Comparison of ENCODE assay signal across 8 cellular contexts in genomic region chr3:129245641-129246306, GRCh38. TPM values are rescaled to one million over a fixed set of nuclear protein-coding genes. Genes with fewer than 3 reads are reported as not detected.
DNase-seq lines count a peak whose midpoint lies in the region; ATAC-seq and TF ChIP-seq lines count a peak whose summit lies in the region.
"Not testable (repeated sequence)": the region's sequence is repeated elsewhere in the genome, so short reads cannot be mapped to it uniquely, and the experiment has no call there.

No MANE protein-coding gene starts in this region.

- H3K4me2 ChIP-seq in DOHH2 (ENCODE audit: low read length), result peak overlapping the region; percentile 24; the same call in 1 of the 2 replicates
- not testable (repeated sequence) for H3K4me2 ChIP-seq in neural cell (ENCODE audit: low read length)

- H3K4me1 Mint-ChIP-seq in stimulated activated naive B cell treated with anti-CD40 and anti-IgM and Interleukin-4, amounts not matched to agents 10 μg/mL and 1 μg/mL and 100 μg/mL, for 72 hours, result peaks cover 18 to 36% of the 10 kb centered on the region in 2 donors

- H3K27ac Mint-ChIP-seq in stimulated activated naive B cell treated with anti-CD40 and anti-IgM and Interleukin-4, amounts not matched to agents 10 μg/mL and 1 μg/mL and 100 μg/mL, for 72 hours, result not testable (repeated sequence)

- TF ChIP-seq RAD21 in neural cell (conservative IDR thresholded peaks at IDR 0.05), result peak; percentile 88

- not testable (repeated sequence) for H3K27me3 ChIP-seq in DOHH2 (ENCODE audit: control insufficient read depth, low read length); HAP-1 (ENCODE audit: low read depth); neural cell (ENCODE audit: insufficient read depth, low read depth, low read length)

- not testable (repeated sequence) for H3F3A ChIP-seq in DOHH2 (ENCODE audit: control insufficient read depth, insufficient read depth); neural cell (ENCODE audit: insufficient read depth, low read length, poor library complexity, severe bottlenecking)

- H3K4me1 ChIP-seq in DOHH2 (ENCODE audit: control insufficient read depth, low read length), result peaks cover 28% of the 10 kb centered on the region
- not testable (repeated sequence) for H3K4me1 ChIP-seq in HAP-1

- H3K4me3 ChIP-seq in DOHH2 (ENCODE audit: low read length); HAP-1; neural cell (ENCODE audit: low read length): not testable (repeated sequence)
- peak overlapping the region; percentile 22 for H3K4me3 ChIP-seq in fibroblast of the aortic adventitia (ENCODE audit: low read depth, low read length)

- H3K9ac ChIP-seq in neural cell (ENCODE audit: low read length), result not testable (repeated sequence)

- H3K27me3 Mint-ChIP-seq in stimulated activated naive B cell treated with anti-CD40 and anti-IgM and Interleukin-4, amounts not matched to agents 10 μg/mL and 1 μg/mL and 100 μg/mL, for 72 hours, result not testable (repeated sequence)

- H4K20me1 ChIP-seq in DOHH2 (ENCODE audit: control insufficient read depth, insufficient read depth, low read depth, low read length); neural cell (ENCODE audit: insufficient read depth): not testable (repeated sequence)

- not testable (repeated sequence) for H3K36me3 ChIP-seq in DOHH2 (ENCODE audit: control insufficient read depth, low read length); HAP-1 (replicated peaks); neural cell (ENCODE audit: insufficient read depth, low read length)

- ATAC-seq in stimulated activated naive B cell treated with anti-CD40 and anti-IgM and Interleukin-4, amounts not matched to agents 10 μg/mL and 1 μg/mL and 100 μg/mL, for 72 hours (replicated peaks), result peak; percentile 78

- not testable (repeated sequence) for H3K36me3 Mint-ChIP-seq in stimulated activated naive B cell treated with anti-CD40 and anti-IgM and Interleukin-4, amounts not matched to agents 10 μg/mL and 1 μg/mL and 100 μg/mL, for 72 hours

- H3K9me3 ChIP-seq in DOHH2 (ENCODE audit: control insufficient read depth, insufficient read depth, low read length); HAP-1; neural cell (ENCODE audit: low read length): not testable (repeated sequence)

- not testable (repeated sequence) for TF ChIP-seq EP300 in neural cell (conservative IDR thresholded peaks at IDR 0.05; ENCODE audit: poor library complexity, severe bottlenecking)

- H3K4me3 Mint-ChIP-seq in stimulated activated naive B cell treated with anti-CD40 and anti-IgM and Interleukin-4, amounts not matched to agents 10 μg/mL and 1 μg/mL and 100 μg/mL, for 72 hours, result peak overlapping the region in 1 of 2 donors; percentile 30

- not testable (repeated sequence) for H3K9me3 Mint-ChIP-seq in stimulated activated naive B cell treated with anti-CD40 and anti-IgM and Interleukin-4, amounts not matched to agents 10 μg/mL and 1 μg/mL and 100 μg/mL, for 72 hours

- H3K9me2 ChIP-seq in DOHH2 (replicated peaks; ENCODE audit: control insufficient read depth, low read length); neural cell (ENCODE audit: insufficient read depth, low read length): not testable (repeated sequence)

- not testable (repeated sequence) for H3K27ac ChIP-seq in DOHH2 (ENCODE audit: low read depth, low read length); neural cell (ENCODE audit: low read length)

- peak; percentile 90 for TF ChIP-seq CTCF in DOHH2 (IDR thresholded peaks at IDR 0.05; ENCODE audit: low read depth, low read length, poor library complexity, severe bottlenecking)
- TF ChIP-seq CTCF in fibroblast of the aortic adventitia (IDR thresholded peaks at IDR 0.05; ENCODE audit: insufficient read depth, low read length), result peak; percentile 96
- peak; percentile 96 for TF ChIP-seq CTCF in neural cell (IDR thresholded peaks at IDR 0.05; ENCODE audit: poor library complexity, severe bottlenecking)

- peaks cover 27% of the 10 kb centered on the region for H3K79me2 ChIP-seq in DOHH2 (ENCODE audit: control insufficient read depth, low read length)
- peaks cover 22% of the 10 kb centered on the region for H3K79me2 ChIP-seq in neural cell (replicated peaks; ENCODE audit: insufficient read depth, low read length)

- in situ Hi-C loops in HAP-1 (cut with MboI; ENCODE audit: low sequenced_read_pairs), result loop anchor here (5.0 kb wide), 1 partner anchor 273 kb away; no protein-coding TSS in a partner anchor

- DNase-seq in HAP-1 (ENCODE audit: low spot score in 2 of 2), result peak; percentile 89 to 91
- peak; percentile 85 for DNase-seq in NCI-H128 (lab: John Stamatoyannopoulos, UW; ENCODE audit: unreplicated experiment)
- DNase-seq in SK-N-DZ (ENCODE audit: low spot score), result peak; percentile 89
- peak; percentile 87 for DNase-seq in activated effector memory CD4-positive, alpha-beta T cell treated with anti-CD3 and anti-CD28 coated beads, Interleukin-2, amount 50 U/mL, for 16 hours
- DNase-seq in fibroblast of the aortic adventitia (ENCODE audit: low read depth), result peak; percentile 94
- DNase-seq in stimulated activated naive B cell treated with anti-CD40 and anti-IgM and Interleukin-4, amounts not matched to agents 10 μg/mL and 1 μg/mL and 100 μg/mL, for 72 hours, result peak; percentile 71

- H2AFZ ChIP-seq in neural cell (ENCODE audit: low read depth, low read length), result not testable (repeated sequence)

TF ChIP-seq in neural cell, 6 proteins besides CTCF, POLR2A, EP300 and RAD21:
- peak; percentile 33 for TF ChIP-seq MXI1 (conservative IDR thresholded peaks at IDR 0.05; ENCODE audit: poor library complexity, severe bottlenecking)
- peak; percentile 85 for TF ChIP-seq SMC3 (conservative IDR thresholded peaks at IDR 0.05; ENCODE audit: poor library complexity)

RNA-seq across cellular contexts. Expression of gene COPG1, which starts 3.6 kb away (rescaled TPM):
- 82.5 and 83.5 TPM in 2 replicates for polyA plus RNA-seq in SK-N-DZ (2014; cell fraction: cytosol; rRNA removed)
- polyA plus RNA-seq in SK-N-DZ (2014; cell fraction: nucleus; rRNA removed), result 72.4 and 88.3 TPM in 2 replicates
- 235 and 371 TPM in 2 replicates for total RNA-seq in fibroblast of the aortic adventitia (ENCODE audit: low replicate concordance)
- polyA plus RNA-seq in neural cell, result 75.0 and 92.7 TPM in 2 replicates
- 104 and 106 TPM in 2 replicates for polyA minus RNA-seq in neural cell

RNA-seq across cellular contexts. Expression of gene HMCES, which starts 32.9 kb away (rescaled TPM):
- polyA plus RNA-seq in SK-N-DZ (2014; cell fraction: cytosol; rRNA removed), result 17.6 and 26.8 TPM in 2 replicates
- polyA plus RNA-seq in SK-N-DZ (2014; cell fraction: nucleus; rRNA removed), result 15.1 and 20.6 TPM in 2 replicates
- total RNA-seq in fibroblast of the aortic adventitia (ENCODE audit: low replicate concordance), result 9.2 and 11.1 TPM in 2 replicates
- 23.0 and 24.9 TPM in 2 replicates for polyA plus RNA-seq in neural cell
- polyA minus RNA-seq in neural cell, result 24.5 and 28.0 TPM in 2 replicates
